ENCODE assay signal across 8 cellular contexts in genomic region chr9:133421615-133422542, GRCh38. TPM values are rescaled to one million over a fixed set of nuclear protein-coding genes. Genes with fewer than 3 reads are reported as not detected.
DNase-seq lines count a peak whose midpoint lies in the region; ATAC-seq and TF ChIP-seq lines count a peak whose summit lies in the region.

ADAMTS13 (plus strand) TSS chr9:133422367; CDS start chr9:133422444, 77 bp downstream.

- H3K9me3 Mint-ChIP-seq in stimulated activated naive CD8-positive, alpha-beta T cell treated with anti-CD3 and anti-CD28 coated beads, Interleukin-15, Interleukin-2, amounts not matched to agents 100 ng/mL and 50 ng/mL, for 24 hours: no peaks in the 10 kb centered on the region

- no peaks in the 10 kb centered on the region for H3K9me3 ChIP-seq in PC-3 (ENCODE audit: low read length)

- H3K4me1 ChIP-seq in PC-3 (ENCODE audit: insufficient read depth, low read length): no peaks in the 10 kb centered on the region

- H3K36me3 Mint-ChIP-seq in stimulated activated naive CD8-positive, alpha-beta T cell treated with anti-CD3 and anti-CD28 coated beads, Interleukin-15, Interleukin-2, amounts not matched to agents 100 ng/mL and 50 ng/mL, for 24 hours (ENCODE audit: low read depth): peaks cover 3% of the 10 kb centered on the region

- no peaks in the 10 kb centered on the region for H3K36me3 ChIP-seq in PC-3 (ENCODE audit: low read depth, low read length)

- peaks cover 5% of the 10 kb centered on the region for H3K27me3 Mint-ChIP-seq in stimulated activated naive CD8-positive, alpha-beta T cell treated with anti-CD3 and anti-CD28 coated beads, Interleukin-15, Interleukin-2, amounts not matched to agents 100 ng/mL and 50 ng/mL, for 24 hours

- no peaks in the 10 kb centered on the region for H3K9me2 ChIP-seq in PC-3 (replicated peaks; ENCODE audit: low read length)

- H3K4me3 Mint-ChIP-seq in stimulated activated naive CD8-positive, alpha-beta T cell treated with anti-CD3 and anti-CD28 coated beads, Interleukin-15, Interleukin-2, amounts not matched to agents 100 ng/mL and 50 ng/mL, for 24 hours: peak within 1 kb of the TSS; percentile 15

- no peaks in the 10 kb centered on the region for H4K20me1 ChIP-seq in PC-3 (ENCODE audit: low read length)

- peaks cover 9% of the 10 kb centered on the region for H3K79me2 ChIP-seq in PC-3 (ENCODE audit: low read length)

- no peaks in the 10 kb centered on the region for H3F3A ChIP-seq in PC-3 (ENCODE audit: low read length, unreplicated experiment)

- no peak within 1 kb of the TSS for H3K9ac ChIP-seq in PC-3 (ENCODE audit: low read length)

- CTCF ChIA-PET in PC-3 (lab: Charles Lee): no interaction called here

- H2AFZ ChIP-seq in PC-3 (ENCODE audit: low read length): no peak within 1 kb of the TSS

- POLR2A ChIA-PET in PC-3 (lab: Charles Lee; ENCODE audit: unreplicated experiment): no interaction called here

- BruUV-seq in PC-3 (replicated peaks; lab: Mats Ljungman, UMichigan): no TSS peak

- peak; percentile 46 for DNase-seq in activated naive CD4-positive, alpha-beta T cell treated with Interleukin-2 at 50 U/mL for 16 hours
- no peak for DNase-seq in activated naive CD4-positive, alpha-beta T cell (lab: John Stamatoyannopoulos, UW)
- DNase-seq in PC-3 (no peak), fibroblast of villous mesenchyme (ENCODE audit: low read depth) (peak; percentile 49), NCI-H1105 treated with DMSO at 0.1 percent for 48 hours (lab: John Stamatoyannopoulos, UW) (no peak), UCSD-AML1 (lab: John Stamatoyannopoulos, UW; ENCODE audit: unreplicated experiment) (no peak), AG20443 (ENCODE audit: low spot score) (no peak)

- TF ChIP-seq CTCF in PC-3 (conservative IDR thresholded peaks at IDR 0.05; ENCODE audit: low read depth, low read length) (0 out of 2 replicates have a peak, but pooled peaks have one; percentile 13), fibroblast of villous mesenchyme (IDR thresholded peaks at IDR 0.05; ENCODE audit: insufficient read depth, low read depth, low read length) (no peak)

- no peak within 1 kb of the TSS for H3K27ac ChIP-seq in PC-3 (ENCODE audit: low read length)

- H3K27me3 ChIP-seq in PC-3 (ENCODE audit: low read length): no peaks in the 10 kb centered on the region

- no peak within 1 kb of the TSS for H3K4me2 ChIP-seq in PC-3 (ENCODE audit: low read length)

- no peak for ATAC-seq in PC-3

- H3K27ac Mint-ChIP-seq in stimulated activated naive CD8-positive, alpha-beta T cell treated with anti-CD3 and anti-CD28 coated beads, Interleukin-15, Interleukin-2, amounts not matched to agents 100 ng/mL and 50 ng/mL, for 24 hours: peak within 1 kb of the TSS; percentile 72

- no peak within 1 kb of the TSS for H3K4me3 ChIP-seq in PC-3 (ENCODE audit: low read length)
- peak within 1 kb of the TSS; percentile 3 for H3K4me3 ChIP-seq in fibroblast of villous mesenchyme (ENCODE audit: low read depth, low read length)

- H3K4me1 Mint-ChIP-seq in stimulated activated naive CD8-positive, alpha-beta T cell treated with anti-CD3 and anti-CD28 coated beads, Interleukin-15, Interleukin-2, amounts not matched to agents 100 ng/mL and 50 ng/mL, for 24 hours (ENCODE audit: low read depth): peaks cover 40% of the 10 kb centered on the region

- intact Hi-C loops in PC-3 (cut with micrococcal nuclease): no loop called here

RNA-seq across cellular contexts. Expression of gene ADAMTS13, which starts in this region (rescaled TPM):
- total RNA-seq in PC-3 (2014; rRNA removed) (0.86 and 0.95 TPM in 2 replicates), fibroblast of villous mesenchyme (1.3 TPM in 2 replicates)

Comparison
In these comparisons a context has a peak if more than half of its experiments do, and no peak if none do; other contexts are left out.
1. DNase-seq: peak in activated naive CD4-positive, alpha-beta T cell treated with Interleukin-2 at 50 U/mL for 16 hours (single experiment) and fibroblast of villous mesenchyme (single experiment); none in activated naive CD4-positive, alpha-beta T cell (0 of 4), PC-3 (single experiment), NCI-H1105 treated with DMSO at 0.1 percent for 48 hours (single experiment), UCSD-AML1 (single experiment) and AG20443 (single experiment).